ENCODE assay signal across 20 cellular contexts in the genomic region with DNA sequence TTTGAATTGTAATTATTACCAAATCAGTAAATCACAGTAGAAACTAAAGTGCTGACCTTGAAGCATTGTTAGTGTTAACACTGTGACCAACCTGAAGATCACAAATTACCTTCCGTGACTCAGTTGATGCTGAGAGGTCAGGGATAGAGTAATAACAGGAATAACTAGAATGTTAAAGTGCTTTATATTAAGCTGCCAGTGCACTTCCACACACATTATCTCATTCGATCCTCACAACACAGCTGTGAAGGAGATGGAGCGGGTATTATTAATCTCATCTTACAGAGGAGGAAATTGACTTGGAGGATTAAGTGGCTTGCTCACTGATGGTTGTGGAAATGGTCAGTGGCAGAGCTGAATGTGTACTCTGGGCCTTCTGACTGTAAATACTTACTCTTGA.
DNase-seq lines count a peak whose midpoint lies in the region; ATAC-seq, FAIRE-seq and TF ChIP-seq lines count a peak whose summit lies in the region.
"Had no signal": no experiment of that assay in that cellular context is flagged by ENCODE, and none has a peak within 500 bp of the region (broad histone marks: within the 10 kb centered on the region; RNA-seq: fewer than 3 reads in every experiment).

No MANE protein-coding gene starts in this region.

- no peaks in the 10 kb centered on the region for H3K36me3 Mint-ChIP-seq in memory B cell

- H3K4me1 Mint-ChIP-seq in memory B cell, result peaks cover 6% of the 10 kb centered on the region
- H3K4me1 Mint-ChIP-seq: central memory CD8-positive, alpha-beta T cell had no signal

- H3K27ac Mint-ChIP-seq in memory B cell, result peak overlapping the region; percentile 5
- H3K27ac Mint-ChIP-seq: activated T-cell treated with anti-CD3 and anti-CD28 coated beads, Interleukin-2, amount 50 U/mL, for 24 hours; effector memory CD8-positive, alpha-beta T cell had no signal

- no peak overlapping the region for H3K4me3 Mint-ChIP-seq in memory B cell
- H3K4me3 Mint-ChIP-seq: activated T-cell treated with anti-CD3 and anti-CD28 coated beads, Interleukin-2, amount 50 U/mL, for 24 hours; central memory CD8-positive, alpha-beta T cell; effector memory CD8-positive, alpha-beta T cell had no signal

- DNase-seq in G401 (ENCODE audit: low spot score) (peak; percentile 11), NCI-H82 treated with DMSO at 0.1 percent for 48 hours (lab: John Stamatoyannopoulos, UW; ENCODE audit: unreplicated experiment) (peak; percentile 58), bronchial epithelial cell (ENCODE audit: low read depth) (no peak), memory B cell (ENCODE audit: low spot score in 2 of 2) (no peak), retina (no peak), HuH-7 (ENCODE audit: low spot score) (no peak), GM03348 (ENCODE audit: low spot score) (no peak)
- DNase-seq: activated CD4-positive, alpha-beta T cell treated with anti-CD3 and anti-CD28 coated beads, Interleukin-2, amount 50 U/mL, for 4 hours; activated T-cell treated with anti-CD3 and anti-CD28 coated beads, Interleukin-2, amount 50 U/mL, for 24 hours; COR-L47; effector memory CD8-positive, alpha-beta T cell; foreskin melanocyte; GOT3; NCI-H1436 treated with DMSO at 0.1 percent for 48 hours; NCI-H446 treated with DMSO at 0.1 percent for 48 hours; right lobe of liver; stimulated activated CD4-positive, alpha-beta T cell treated with anti-CD3 and anti-CD28 coated beads, Interleukin-1b, Interleukin-23, amount 100 ng/mL, for 48 hours had no signal

- H3K27me3 ChIP-seq in bronchial epithelial cell (ENCODE audit: control insufficient read depth, insufficient read depth, low read length), result no peaks in the 10 kb centered on the region
- H3K27me3 ChIP-seq: neutrophil, right lobe of liver had no signal

- no peak for TF ChIP-seq CTCF in bronchial epithelial cell (IDR thresholded peaks at IDR 0.05; ENCODE audit: insufficient read depth, low read length, severe bottlenecking)

- no peak for ATAC-seq in memory B cell (ENCODE audit: low read depth)
- no peak for ATAC-seq in GM21737 (IDR thresholded peaks at IDR 0.05; ENCODE audit: unreplicated experiment)
- ATAC-seq: effector memory CD8-positive, alpha-beta T cell had no signal

- peak; percentile 23 for FAIRE-seq in bronchial epithelial cell (lab: Jason Lieb, UNC)

- H3K27me3 Mint-ChIP-seq in memory B cell, result no peaks in the 10 kb centered on the region
- H3K27me3 Mint-ChIP-seq: activated T-cell treated with anti-CD3 and anti-CD28 coated beads, Interleukin-2, amount 50 U/mL, for 24 hours; central memory CD8-positive, alpha-beta T cell had no signal

- H3K36me3 ChIP-seq in bronchial epithelial cell (ENCODE audit: control insufficient read depth, insufficient read depth, low read length), result no peaks in the 10 kb centered on the region
- H3K36me3 ChIP-seq: neutrophil, right lobe of liver had no signal

- no peak overlapping the region for H3K4me3 ChIP-seq in bronchial epithelial cell (ENCODE audit: low read depth, low read length)
- H3K4me3 ChIP-seq: right lobe of liver had no signal

- in situ Hi-C loops in G401 (cut with HindIII; ENCODE audit: low sequenced_read_pairs), result no loop called here

- no peaks in the 10 kb centered on the region for H3K9me3 Mint-ChIP-seq in memory B cell
- H3K9me3 Mint-ChIP-seq: activated T-cell treated with anti-CD3 and anti-CD28 coated beads, Interleukin-2, amount 50 U/mL, for 24 hours; central memory CD8-positive, alpha-beta T cell; effector memory CD8-positive, alpha-beta T cell had no signal

Comparison
In these comparisons a context has a peak if more than half of its experiments do, and no peak if none do; other contexts are left out.
1. DNase-seq: peak in G401 (single experiment) and NCI-H82 treated with DMSO at 0.1 percent for 48 hours (single experiment); none in bronchial epithelial cell (single experiment), memory B cell (0 of 2), retina (single experiment), HuH-7 (single experiment) and GM03348 (single experiment).